Comparison of ENCODE assay signal across 17 cellular contexts in genomic region chr6:105645958-105646357, GRCh38.
DNase-seq lines count a peak whose midpoint lies in the region; ATAC-seq and TF ChIP-seq lines count a peak whose summit lies in the region.
"Had no signal": no experiment of that assay in that cellular context is flagged by ENCODE, and none has a peak within 500 bp of the region (broad histone marks: within the 10 kb centered on the region; RNA-seq: fewer than 3 reads in every experiment).

No MANE protein-coding gene starts in this region.

- H3K27me3 Mint-ChIP-seq in CD8-positive, alpha-beta T cell (ENCODE audit: low read depth), result peaks cover 2% of the 10 kb centered on the region
- H3K27me3 Mint-ChIP-seq in activated naive CD8-positive, alpha-beta T cell, result no peaks in the 10 kb centered on the region
- no peaks in the 10 kb centered on the region for H3K27me3 Mint-ChIP-seq in natural killer cell treated with Interleukin-12 subunit alpha and Interleukin-12 subunit beta and Interleukin-15 and Interleukin-18, amount 100 ng/mL, for 72 hours

- intact Hi-C loops in CD8-positive, alpha-beta T cell (cut with DNase I, micrococcal nuclease), result loop anchor here in 1 of 2 experiments (10.0 kb wide), 1 partner anchor 161 kb away; no protein-coding TSS in a partner anchor

- H3K27ac ChIP-seq in CD8-positive, alpha-beta T cell (ENCODE audit: low read depth, low read length), result no peak overlapping the region
- H3K27ac ChIP-seq: gastrocnemius medialis, right lobe of liver, testis had no signal

- H3K9me3 Mint-ChIP-seq in CD8-positive, alpha-beta T cell, result no peaks in the 10 kb centered on the region
- H3K9me3 Mint-ChIP-seq in activated naive CD8-positive, alpha-beta T cell (ENCODE audit: low read depth), result no peaks in the 10 kb centered on the region
- no peaks in the 10 kb centered on the region for H3K9me3 Mint-ChIP-seq in natural killer cell treated with Interleukin-12 subunit alpha and Interleukin-12 subunit beta and Interleukin-15 and Interleukin-18, amount 100 ng/mL, for 72 hours

- no peak overlapping the region for H3K4me3 Mint-ChIP-seq in CD8-positive, alpha-beta T cell
- no peak overlapping the region for H3K4me3 Mint-ChIP-seq in activated naive CD8-positive, alpha-beta T cell
- H3K4me3 Mint-ChIP-seq in natural killer cell treated with Interleukin-12 subunit alpha and Interleukin-12 subunit beta and Interleukin-15 and Interleukin-18, amount 100 ng/mL, for 72 hours, result peak overlapping the region; percentile 82

- no peaks in the 10 kb centered on the region for H3K9me3 ChIP-seq in CD8-positive, alpha-beta T cell (ENCODE audit: low read length)
- H3K9me3 ChIP-seq: gastrocnemius medialis, right lobe of liver, testis had no signal

- TF ChIP-seq CTCF in CD8-positive, alpha-beta T cell (IDR thresholded peaks at IDR 0.05), result no peak

- H3K4me1 Mint-ChIP-seq in CD8-positive, alpha-beta T cell (ENCODE audit: low read depth), result peaks cover 59% of the 10 kb centered on the region
- peaks cover 55% of the 10 kb centered on the region for H3K4me1 Mint-ChIP-seq in activated naive CD8-positive, alpha-beta T cell (ENCODE audit: low read depth)
- H3K4me1 Mint-ChIP-seq in natural killer cell treated with Interleukin-12 subunit alpha and Interleukin-12 subunit beta and Interleukin-15 and Interleukin-18, amount 100 ng/mL, for 72 hours (ENCODE audit: low read depth in 2 of 2), result peaks cover 72 to 81% of the 10 kb centered on the region in 2 donors

- CTCF ChIA-PET in CD8-positive, alpha-beta T cell (lab: Charles Lee), result interaction anchor here (1.5 kb wide), 1 partner anchor 214 kb away, joined by 5 read pairs; no protein-coding TSS in a partner anchor

- peaks cover 26% of the 10 kb centered on the region for H3K4me1 ChIP-seq in CD8-positive, alpha-beta T cell (ENCODE audit: insufficient read depth, low read length)
- H3K4me1 ChIP-seq: gastrocnemius medialis, right lobe of liver, testis had no signal

- no peak overlapping the region for H3K4me3 ChIP-seq in CD8-positive, alpha-beta T cell (ENCODE audit: low read depth, low read length)
- H3K4me3 ChIP-seq: gastrocnemius medialis, right lobe of liver, testis had no signal

- POLR2A ChIA-PET in CD8-positive, alpha-beta T cell (lab: Charles Lee), result interaction anchor here (1.0 kb wide), 1 partner anchor 122 kb away, joined by 3 read pairs; no protein-coding TSS in a partner anchor

- ATAC-seq in CD8-positive, alpha-beta T cell, result peak; percentile 9
- ATAC-seq in HG02763 (IDR thresholded peaks at IDR 0.05; ENCODE audit: unreplicated experiment) (peak; percentile 2), GM19463 (IDR thresholded peaks at IDR 0.05; ENCODE audit: unreplicated experiment) (no peak), GM18511 (IDR thresholded peaks at IDR 0.05; ENCODE audit: unreplicated experiment) (no peak)
- peak; percentile 55 to 60 for ATAC-seq in natural killer cell treated with Interleukin-12 subunit alpha and Interleukin-12 subunit beta and Interleukin-15 and Interleukin-18, amount 100 ng/mL, for 72 hours
- ATAC-seq: gastrocnemius medialis had no signal

- no peaks in the 10 kb centered on the region for H3K27me3 ChIP-seq in CD8-positive, alpha-beta T cell (ENCODE audit: insufficient read depth, low read length)
- H3K27me3 ChIP-seq: gastrocnemius medialis, right lobe of liver, testis had no signal

- no peaks in the 10 kb centered on the region for H3K36me3 Mint-ChIP-seq in CD8-positive, alpha-beta T cell
- no peaks in the 10 kb centered on the region for H3K36me3 Mint-ChIP-seq in activated naive CD8-positive, alpha-beta T cell
- H3K36me3 Mint-ChIP-seq in natural killer cell treated with Interleukin-12 subunit alpha and Interleukin-12 subunit beta and Interleukin-15 and Interleukin-18, amount 100 ng/mL, for 72 hours, result no peaks in the 10 kb centered on the region

- no peaks in the 10 kb centered on the region for H3K36me3 ChIP-seq in CD8-positive, alpha-beta T cell (ENCODE audit: insufficient read depth, low read length)
- H3K36me3 ChIP-seq: gastrocnemius medialis, right lobe of liver had no signal

- peak overlapping the region; percentile 58 for H3K27ac Mint-ChIP-seq in CD8-positive, alpha-beta T cell
- H3K27ac Mint-ChIP-seq in activated naive CD8-positive, alpha-beta T cell, result peak overlapping the region; percentile 25
- H3K27ac Mint-ChIP-seq in natural killer cell treated with Interleukin-12 subunit alpha and Interleukin-12 subunit beta and Interleukin-15 and Interleukin-18, amount 100 ng/mL, for 72 hours, result peak overlapping the region; percentile 92 to 95

- DNase-seq in CD8-positive, alpha-beta T cell, result no peak
- no peak for DNase-seq in natural killer cell treated with Interleukin-12 subunit alpha and Interleukin-12 subunit beta and Interleukin-15 and Interleukin-18, amount 100 ng/mL, for 72 hours (ENCODE audit: low spot score)
- no peak for DNase-seq in effector CD8-positive, alpha-beta T cell (lab: John Stamatoyannopoulos, UW)
- DNase-seq: aorta, Calu3, gastrocnemius medialis, left cardiac atrium, NCI-H2029 treated with DMSO at 0.1 percent for 48 hours, NCI-H524 treated with DMSO at 0.1 percent for 48 hours, OCI-M1, right lobe of liver, SIG-M5, testis had no signal

Comparison
In these comparisons a context has a peak if more than half of its experiments do, and no peak if none do; other contexts are left out.
1. ATAC-seq: peak in CD8-positive, alpha-beta T cell (single experiment), HG02763 (single experiment) and natural killer cell treated with Interleukin-12 subunit alpha and Interleukin-12 subunit beta and Interleukin-15 and Interleukin-18, amount 100 ng/mL, for 72 hours (2 of 2); none in GM19463 (single experiment) and GM18511 (single experiment).
2. H3K27ac Mint-ChIP-seq: peak in every context shown above with its lines; median percentile 94 in natural killer cell treated with Interleukin-12 subunit alpha and Interleukin-12 subunit beta and Interleukin-15 and Interleukin-18, amount 100 ng/mL, for 72 hours; 58 in CD8-positive, alpha-beta T cell; 25 in activated naive CD8-positive, alpha-beta T cell.